ENCODE assay signal across 1 cellular context in genomic region chr13:98890920-98891319, GRCh38.
TF ChIP-seq lines count a peak whose summit lies in the region.

No MANE protein-coding gene starts in this region.

TF ChIP-seq in H1, 55 proteins besides CTCF, POLR2A, EP300 and RAD21:
- TF ChIP-seq CREB1 (IDR thresholded peaks at IDR 0.05) = no peak
- TF ChIP-seq RFX5 (IDR thresholded peaks at IDR 0.05; ENCODE audit: borderline replicate concordance, low read depth, low read length) = no peak
- TF ChIP-seq RXRA (IDR thresholded peaks at IDR 0.05; ENCODE audit: insufficient read depth, low read depth, low read length) = no peak
- TF ChIP-seq TEAD4 (IDR thresholded peaks at IDR 0.05; ENCODE audit: low read depth, low read length) = no peak
- TF ChIP-seq EGR1 (IDR thresholded peaks at IDR 0.05; ENCODE audit: borderline replicate concordance, low read depth, low read length) = no peak
- TF ChIP-seq CTBP2 (IDR thresholded peaks at IDR 0.05; ENCODE audit: borderline replicate concordance, insufficient read depth, insufficient read length, low read length) = no peak
- TF ChIP-seq BACH1 (IDR thresholded peaks at IDR 0.05; ENCODE audit: low read length) = no peak
- no peak for TF ChIP-seq TAF1 (IDR thresholded peaks at IDR 0.05; ENCODE audit: low read depth, low read length)
- no peak for TF ChIP-seq CBX5 (IDR thresholded peaks at IDR 0.05; ENCODE audit: low read depth, low read length)
- TF ChIP-seq ATF2 (IDR thresholded peaks at IDR 0.05; ENCODE audit: low read length) = no peak
- no peak for TF ChIP-seq TCF12 (IDR thresholded peaks at IDR 0.05; ENCODE audit: low read depth, low read length)
- no peak for TF ChIP-seq KDM5A (IDR thresholded peaks at IDR 0.05; ENCODE audit: low read length)
- TF ChIP-seq HDAC6 (IDR thresholded peaks at IDR 0.05; ENCODE audit: low read depth, low read length) = no peak
- no peak for TF ChIP-seq NRF1 (IDR thresholded peaks at IDR 0.05; ENCODE audit: low read depth, low read length)
